9 cellular contexts compared by ENCODE assay signal in the genomic region with DNA sequence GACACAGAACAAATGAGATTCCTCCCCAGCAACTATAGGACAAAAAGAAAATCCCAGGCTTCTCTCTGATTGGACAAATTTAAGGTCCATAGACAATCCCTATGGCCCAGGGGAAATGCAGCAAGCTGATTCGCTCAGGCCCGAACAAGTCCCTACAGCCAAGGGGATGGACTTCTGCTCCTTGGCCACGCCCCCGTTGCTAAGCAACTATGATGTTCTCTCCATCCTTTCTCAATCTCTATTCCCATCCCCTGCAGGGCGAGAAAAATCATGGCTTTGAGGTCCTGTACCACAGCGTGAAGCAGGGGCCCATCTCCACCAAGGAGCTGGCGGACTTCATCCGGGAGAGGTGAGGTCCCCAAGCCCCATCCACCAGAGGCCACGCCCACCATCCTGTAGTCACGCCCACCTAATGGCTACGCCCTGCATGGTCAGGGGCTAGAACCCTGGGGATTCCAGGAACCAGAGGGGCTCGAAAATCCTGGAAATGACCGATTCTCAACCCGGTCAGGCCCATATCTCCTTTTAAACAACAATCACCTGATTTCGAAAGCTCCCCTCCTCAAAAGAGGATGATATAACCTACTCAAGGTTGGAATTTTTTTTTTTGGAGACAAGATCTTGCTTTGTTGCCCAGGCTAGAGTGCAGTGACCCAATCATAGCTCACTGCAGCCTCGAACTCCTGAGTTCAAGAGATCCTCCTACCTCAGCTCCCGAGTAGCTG. TPM values are rescaled to one million over a fixed set of nuclear protein-coding genes. Genes with fewer than 3 reads are reported as not detected.
DNase-seq lines count a peak whose midpoint lies in the region; ATAC-seq and TF ChIP-seq lines count a peak whose summit lies in the region.
"Had no signal": no experiment of that assay in that cellular context is flagged by ENCODE, and none has a peak within 500 bp of the region (broad histone marks: within the 10 kb centered on the region; RNA-seq: fewer than 3 reads in every experiment).

No MANE protein-coding gene starts in this region.

- H3K36me3 ChIP-seq in prostate gland = no peaks in the 10 kb centered on the region

- no peak overlapping the region for H3K4me3 ChIP-seq in fibroblast of the aortic adventitia (ENCODE audit: low read depth, low read length)
- H3K4me3 ChIP-seq in prostate gland = no peak overlapping the region

- H3K27me3 ChIP-seq in prostate gland (replicated peaks; ENCODE audit: insufficient read depth) = no peaks in the 10 kb centered on the region

- H3K9me3 ChIP-seq in prostate gland = no peaks in the 10 kb centered on the region

- H3K4me1 ChIP-seq in prostate gland (replicated peaks) = no peaks in the 10 kb centered on the region

- TF ChIP-seq POLR2A in prostate gland (IDR thresholded peaks at IDR 0.05) = no peak

- DNase-seq in A172 (ENCODE audit: low spot score) (peak; percentile 80), GOT3 (lab: John Stamatoyannopoulos, UW) (peak; percentile 40), RPMI7951 (ENCODE audit: low read depth) (peak; percentile 77), fibroblast of the aortic adventitia (ENCODE audit: low read depth) (peak; percentile 29), OCI-M2 (lab: John Stamatoyannopoulos, UW; ENCODE audit: unreplicated experiment) (no peak), prostate gland (ENCODE audit: low spot score) (no peak)
- DNase-seq in central memory CD4-positive, alpha-beta T cell = no peak

- ATAC-seq in HG03432 (IDR thresholded peaks at IDR 0.05; ENCODE audit: unreplicated experiment) = no peak

- intact Hi-C loops in prostate gland (cut with DNase I) = no loop called here

- no peak overlapping the region for H3K27ac ChIP-seq in prostate gland

- WGBS in prostate gland = 65% methylated on average over 17 of the region's 17 CpGs

- TF ChIP-seq CTCF in fibroblast of the aortic adventitia (IDR thresholded peaks at IDR 0.05; ENCODE audit: insufficient read depth, low read length) (no peak), prostate gland (IDR thresholded peaks at IDR 0.05) (no peak)

RNA-seq across cellular contexts. Expression of a gene that starts 11.4 kb away (rescaled TPM):
- 0.67 and 2.1 TPM in 2 replicates for total RNA-seq in A172 (2014; rRNA removed; shearing (Covaris generic))
- total RNA-seq in RPMI7951 (2014; rRNA removed; shearing (Covaris generic)) = 0.60 and 2.5 TPM in 2 replicates
- total RNA-seq in fibroblast of the aortic adventitia (ENCODE audit: low replicate concordance) (0.36 TPM in 1 of 2 replicates, not detected in the other), prostate gland (10 to 100 TPM in 1 of 2 donors, 1 to 10 TPM in 1; 1.3 to 10.7 TPM)

RNA-seq across cellular contexts. Expression of a gene that starts 32.3 kb away (rescaled TPM):
- not detected in 2 replicates for total RNA-seq in A172 (2014; rRNA removed; shearing (Covaris generic))
- 0.10 and 0.12 TPM in 2 replicates for total RNA-seq in RPMI7951 (2014; rRNA removed; shearing (Covaris generic))
- not detected in 2 replicates for total RNA-seq in fibroblast of the aortic adventitia (ENCODE audit: low replicate concordance)
- total RNA-seq in prostate gland = 10 to 100 TPM in 1 of 2 donors, 1 to 10 TPM in 1; 5.2 to 11.9 TPM
- total RNA-seq: glomerular endothelial cell had no signal

RNA-seq across cellular contexts. Expression of a gene that starts 43.4 kb away (rescaled TPM):
- 14.2 and 27.8 TPM in 2 replicates for total RNA-seq in A172 (2014; rRNA removed; shearing (Covaris generic))
- total RNA-seq in RPMI7951 (2014; rRNA removed; shearing (Covaris generic)) = 9.6 and 10.0 TPM in 2 replicates
- total RNA-seq in fibroblast of the aortic adventitia (ENCODE audit: low replicate concordance) (14.1 and 19.3 TPM in 2 replicates), prostate gland (10 to 100 TPM; 34.9 to 61.1 TPM)

RNA-seq across cellular contexts. Expression of a gene that starts 58.7 kb away (rescaled TPM):
- total RNA-seq in A172 (2014; rRNA removed; shearing (Covaris generic)) = not detected in 2 replicates
- not detected in 2 replicates for total RNA-seq in RPMI7951 (2014; rRNA removed; shearing (Covaris generic))
- not detected in 2 replicates for total RNA-seq in fibroblast of the aortic adventitia (ENCODE audit: low replicate concordance)
- total RNA-seq in prostate gland = 100 to 1,000 TPM in 1 of 2 donors, not detected in 1; 117 TPM
- total RNA-seq: glomerular endothelial cell had no signal

Comparison
In these comparisons a context has a peak if more than half of its experiments do, and no peak if none do; other contexts are left out.
1. DNase-seq: peak in A172 (single experiment), GOT3 (single experiment), RPMI7951 (single experiment) and fibroblast of the aortic adventitia (single experiment); none in central memory CD4-positive, alpha-beta T cell (single experiment), OCI-M2 (single experiment) and prostate gland (single experiment).